9 cellular contexts compared by ENCODE assay signal in the genomic region with DNA sequence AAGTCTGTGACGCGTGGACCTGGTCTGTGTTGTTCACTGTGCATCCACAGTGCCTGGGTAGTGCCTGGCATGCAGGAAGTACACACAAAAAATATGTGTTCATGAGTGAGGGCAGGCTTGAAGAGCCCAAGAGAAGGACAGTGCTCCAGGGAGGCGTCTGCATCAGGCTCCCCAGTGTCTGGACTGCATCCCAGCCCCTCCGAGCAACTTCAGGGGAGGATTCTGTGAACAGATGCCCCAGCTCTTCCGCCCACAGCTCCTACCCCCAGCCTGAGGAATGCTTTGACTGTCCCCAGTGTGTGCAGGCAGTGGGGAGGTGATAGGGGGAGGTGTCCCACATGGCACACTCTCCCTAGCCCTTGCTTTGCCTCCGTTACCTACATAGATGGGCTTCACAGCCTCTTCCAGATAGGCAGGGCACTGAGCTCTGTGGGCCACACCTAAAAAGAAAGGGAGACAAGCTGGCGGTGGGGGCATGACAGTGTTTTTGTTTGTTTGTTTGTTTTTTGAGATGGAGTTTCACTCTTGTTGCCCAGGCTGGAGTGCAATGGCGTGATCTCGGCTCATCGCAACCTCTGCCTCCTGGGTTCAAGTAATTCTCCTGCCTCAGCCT. TPM values are rescaled to one million over a fixed set of nuclear protein-coding genes. Genes with fewer than 3 reads are reported as not detected.
DNase-seq lines count a peak whose midpoint lies in the region; ATAC-seq and TF ChIP-seq lines count a peak whose summit lies in the region.
"Had no signal": no experiment of that assay in that cellular context is flagged by ENCODE, and none has a peak within 500 bp of the region (broad histone marks: within the 10 kb centered on the region; RNA-seq: fewer than 3 reads in every experiment).

No MANE protein-coding gene starts in this region.

- CTCF ChIA-PET in activated CD4-positive, alpha-beta memory T cell treated with anti-CD3 and anti-CD28 coated beads, Interleukin-2, amount 10 ng/mL, durations not matched to agents 7 days and 5 days (lab: Charles Lee), result interaction anchor here (0.9 to 8.1 kb wide), 16 partner anchors 8 to 79 kb away, joined by 3 to 111 read pairs (median 9); a partner anchor contains a TSS

- intact Hi-C loops in activated CD4-positive, alpha-beta T cell treated with anti-CD3 and anti-CD28 coated beads, Interleukin-2, amount 10 ng/mL, durations not matched to agents 24 days and 14 days (cut with micrococcal nuclease), result no loop called here
- intact Hi-C loops in right lobe of liver (cut with DNase I), result loop anchor here in 1 of 2 donors (10.0 kb wide), 1 partner anchor 50 kb away; no protein-coding TSS in a partner anchor

- no peaks in the 10 kb centered on the region for H3K9me3 Mint-ChIP-seq in activated CD4-positive, alpha-beta T cell treated with anti-CD3 and anti-CD28 coated beads, Interleukin-2, amount 10 ng/mL, durations not matched to agents 24 days and 14 days
- no peaks in the 10 kb centered on the region for H3K9me3 Mint-ChIP-seq in activated CD4-positive, alpha-beta memory T cell treated with anti-CD3 and anti-CD28 coated beads, Interleukin-2, amount 10 ng/mL, durations not matched to agents 7 days and 5 days
- H3K9me3 Mint-ChIP-seq in stimulated activated naive CD8-positive, alpha-beta T cell treated with anti-CD3 and anti-CD28 coated beads, Interleukin-15, amount 100 ng/mL, for 72 hours, result peaks cover 6% of the 10 kb centered on the region in 2 donors
- H3K9me3 Mint-ChIP-seq: HFFc6 had no signal

- H3K4me1 Mint-ChIP-seq in activated CD4-positive, alpha-beta T cell treated with anti-CD3 and anti-CD28 coated beads, Interleukin-2, amount 10 ng/mL, durations not matched to agents 24 days and 14 days, result peaks cover 79% of the 10 kb centered on the region
- peaks cover 92% of the 10 kb centered on the region for H3K4me1 Mint-ChIP-seq in activated CD4-positive, alpha-beta memory T cell treated with anti-CD3 and anti-CD28 coated beads, Interleukin-2, amount 10 ng/mL, durations not matched to agents 7 days and 5 days
- H3K4me1 Mint-ChIP-seq in stimulated activated naive CD8-positive, alpha-beta T cell treated with anti-CD3 and anti-CD28 coated beads, Interleukin-15, amount 100 ng/mL, for 72 hours, result peaks cover 97% of the 10 kb centered on the region

- H3K36me3 Mint-ChIP-seq in activated CD4-positive, alpha-beta T cell treated with anti-CD3 and anti-CD28 coated beads, Interleukin-2, amount 10 ng/mL, durations not matched to agents 24 days and 14 days (ENCODE audit: low read depth), result peaks cover 31% of the 10 kb centered on the region
- H3K36me3 Mint-ChIP-seq in activated CD4-positive, alpha-beta memory T cell treated with anti-CD3 and anti-CD28 coated beads, Interleukin-2, amount 10 ng/mL, durations not matched to agents 7 days and 5 days (ENCODE audit: low read depth), result peaks cover 54% of the 10 kb centered on the region

- H3K27ac ChIP-seq in right lobe of liver, result peak overlapping the region; percentile 81 to 92 (median 88)

- peaks cover 2 to 89% (median 55%) of the 10 kb centered on the region in 4 donors for H3K4me1 ChIP-seq in right lobe of liver

- no peaks in the 10 kb centered on the region for H3K9me3 ChIP-seq in right lobe of liver

- no peak for TF ChIP-seq CTCF in right lobe of liver (IDR thresholded peaks at IDR 0.05)

- no peaks in the 10 kb centered on the region for H3K36me3 ChIP-seq in right lobe of liver

- DNase-seq in activated CD4-positive, alpha-beta T cell treated with anti-CD3 and anti-CD28 coated beads, Interleukin-2, amount 10 ng/mL, durations not matched to agents 24 days and 14 days, result no peak
- no peak for DNase-seq in activated CD4-positive, alpha-beta T cell treated with anti-CD3 and anti-CD28 coated beads, Interleukin-2, amount 50 U/mL, for 1 hour
- no peak for DNase-seq in activated CD4-positive, alpha-beta memory T cell treated with anti-CD3 and anti-CD28 coated beads, Interleukin-2, amount 10 ng/mL, durations not matched to agents 7 days and 5 days
- DNase-seq in right lobe of liver (no peak), C1 segment of cervical spinal cord (lab: John Stamatoyannopoulos, UW) (no peak), DMS79 treated with DMSO at 0.1 percent for 48 hours (lab: John Stamatoyannopoulos, UW) (no peak)
- DNase-seq in stimulated activated naive CD8-positive, alpha-beta T cell treated with anti-CD3 and anti-CD28 coated beads, Interleukin-15, amount 100 ng/mL, for 72 hours, result no peak
- DNase-seq: HFFc6 had no signal

- POLR2A ChIA-PET in activated CD4-positive, alpha-beta memory T cell treated with anti-CD3 and anti-CD28 coated beads, Interleukin-2, amount 10 ng/mL, durations not matched to agents 7 days and 5 days (lab: Charles Lee), result interaction anchor here (0.9 to 6.1 kb wide), 17 partner anchors 9 to 76 kb away, joined by 3 to 248 read pairs (median 14); a partner anchor contains a TSS

- 69% methylated on average over 7 of the region's 10 CpGs for WGBS in right lobe of liver (ENCODE audit: insufficient coverage, low coverage, low lambda C conversion rate, missing lambda C conversion rate)

- H3K27me3 Mint-ChIP-seq in activated CD4-positive, alpha-beta T cell treated with anti-CD3 and anti-CD28 coated beads, Interleukin-2, amount 10 ng/mL, durations not matched to agents 24 days and 14 days, result no peaks in the 10 kb centered on the region
- H3K27me3 Mint-ChIP-seq in activated CD4-positive, alpha-beta memory T cell treated with anti-CD3 and anti-CD28 coated beads, Interleukin-2, amount 10 ng/mL, durations not matched to agents 7 days and 5 days, result no peaks in the 10 kb centered on the region
- H3K27me3 Mint-ChIP-seq in stimulated activated naive CD8-positive, alpha-beta T cell treated with anti-CD3 and anti-CD28 coated beads, Interleukin-15, amount 100 ng/mL, for 72 hours, result no peaks in the 10 kb centered on the region

- peak overlapping the region; percentile 64 for H3K4me3 Mint-ChIP-seq in activated CD4-positive, alpha-beta T cell treated with anti-CD3 and anti-CD28 coated beads, Interleukin-2, amount 10 ng/mL, durations not matched to agents 24 days and 14 days
- H3K4me3 Mint-ChIP-seq in activated CD4-positive, alpha-beta memory T cell treated with anti-CD3 and anti-CD28 coated beads, Interleukin-2, amount 10 ng/mL, durations not matched to agents 7 days and 5 days, result peak overlapping the region; percentile 67
- peak overlapping the region; percentile 60 to 82 for H3K4me3 Mint-ChIP-seq in stimulated activated naive CD8-positive, alpha-beta T cell treated with anti-CD3 and anti-CD28 coated beads, Interleukin-15, amount 100 ng/mL, for 72 hours
- H3K4me3 Mint-ChIP-seq: HFFc6 had no signal

- ATAC-seq in right lobe of liver (peak in 1 of 4 donors; percentile 25), GM19328 (IDR thresholded peaks at IDR 0.05; ENCODE audit: unreplicated experiment) (no peak)
- no peak for ATAC-seq in stimulated activated naive CD8-positive, alpha-beta T cell treated with anti-CD3 and anti-CD28 coated beads, Interleukin-15, amount 100 ng/mL, for 72 hours

- H3K4me3 ChIP-seq in right lobe of liver, result no peak overlapping the region

- H3K27me3 ChIP-seq in right lobe of liver, result no peaks in the 10 kb centered on the region

- TF ChIP-seq POLR2A in right lobe of liver (IDR thresholded peaks at IDR 0.05), result no peak

- H3K27ac Mint-ChIP-seq in activated CD4-positive, alpha-beta T cell treated with anti-CD3 and anti-CD28 coated beads, Interleukin-2, amount 10 ng/mL, durations not matched to agents 24 days and 14 days, result peak overlapping the region; percentile 80
- peak overlapping the region; percentile 91 for H3K27ac Mint-ChIP-seq in activated CD4-positive, alpha-beta memory T cell treated with anti-CD3 and anti-CD28 coated beads, Interleukin-2, amount 10 ng/mL, durations not matched to agents 7 days and 5 days
- peak overlapping the region; percentile 71 to 86 for H3K27ac Mint-ChIP-seq in stimulated activated naive CD8-positive, alpha-beta T cell treated with anti-CD3 and anti-CD28 coated beads, Interleukin-15, amount 100 ng/mL, for 72 hours
- H3K27ac Mint-ChIP-seq: HFFc6 had no signal

RNA-seq across cellular contexts. Expression of a gene that starts 25.4 kb away (rescaled TPM):
- total RNA-seq in activated CD4-positive, alpha-beta T cell treated with anti-CD3 and anti-CD28 coated beads, Interleukin-2, amount 10 ng/mL, durations not matched to agents 24 days and 14 days, result 167 and 181 TPM in 2 replicates
- total RNA-seq in activated CD4-positive, alpha-beta memory T cell treated with anti-CD3 and anti-CD28 coated beads, Interleukin-2, amount 10 ng/mL, durations not matched to agents 7 days and 5 days, result 100 to 1,000 TPM; 231 to 239 TPM
- 10 to 100 TPM; 23.9 to 38.3 (median 30.2) TPM for total RNA-seq in right lobe of liver
